ENCODE assay signal across 18 cellular contexts in genomic region chr10:132136097-132136521, GRCh38. TPM values are rescaled to one million over a fixed set of nuclear protein-coding genes. Genes with fewer than 3 reads are reported as not detected.
DNase-seq lines count a peak whose midpoint lies in the region; ATAC-seq, FAIRE-seq and TF ChIP-seq lines count a peak whose summit lies in the region.
"Had no signal": no experiment of that assay in that cellular context is flagged by ENCODE, and none has a peak within 500 bp of the region (broad histone marks: within the 10 kb centered on the region; RNA-seq: fewer than 3 reads in every experiment).

No MANE protein-coding gene starts in this region.

- H3K4me3 Mint-ChIP-seq in activated naive CD4-positive, alpha-beta T cell treated with anti-CD3 and anti-CD28 coated beads for 36 hours = no peak overlapping the region
- no peak overlapping the region for H3K4me3 Mint-ChIP-seq in WTC11
- H3K4me3 Mint-ChIP-seq: H9 had no signal

- ATAC-seq in WTC11 = no peak

- in situ Hi-C loops in HAP-1 (cut with MboI; ENCODE audit: low sequenced_read_pairs) = no loop called here

- no peak overlapping the region for H3K27ac Mint-ChIP-seq in activated naive CD4-positive, alpha-beta T cell treated with anti-CD3 and anti-CD28 coated beads for 36 hours
- no peak overlapping the region for H3K27ac Mint-ChIP-seq in WTC11

- H3K9ac ChIP-seq in kidney (ENCODE audit: low read length in 2 of 2) = no peak overlapping the region

- no peak for TF ChIP-seq CTCF in WTC11 (IDR thresholded peaks at IDR 0.05)
- TF ChIP-seq CTCF in kidney (IDR thresholded peaks at IDR 0.05; ENCODE audit: borderline replicate concordance, extremely low read depth, insufficient read depth) = no peak

- POLR2A ChIA-PET in WTC11 (lab: Charles Lee) = no interaction called here

- DNase-seq in activated naive CD4-positive, alpha-beta T cell treated with anti-CD3 and anti-CD28 coated beads, Interleukin-2, amount 50 U/mL, for 16 hours = peak; percentile 4
- no peak for DNase-seq in activated naive CD4-positive, alpha-beta T cell treated with anti-CD3 and anti-CD28 coated beads for 36 hours
- peak; percentile 5 for DNase-seq in WTC11 (ENCODE audit: low spot score)
- peak; percentile 54 for DNase-seq in kidney
- peak; percentile 76 for DNase-seq in posterior vena cava (ENCODE audit: low spot score)
- no peak for DNase-seq in HPDE6-E6E7 (ENCODE audit: extremely low spot score)
- no peak for DNase-seq in NCI-H748 treated with DMSO at 0.1 percent for 48 hours (lab: John Stamatoyannopoulos, UW)
- no peak for DNase-seq in HAP-1 (ENCODE audit: low spot score in 2 of 2)
- DNase-seq: C1 segment of cervical spinal cord, H9, IMR-90, NCI-H1417 treated with DMSO at 0.1 percent for 48 hours, NCI-H1930, NCI-H526 treated with DMSO at 0.1 percent for 48 hours, SJCRH30 had no signal

- CTCF ChIA-PET in activated naive CD4-positive, alpha-beta T cell treated with anti-CD3 and anti-CD28 coated beads for 36 hours (lab: Charles Lee) = no interaction called here
- CTCF ChIA-PET in WTC11 (lab: Charles Lee) = interaction anchor here (3.0 kb wide), 1 partner anchor 113 kb away, joined by 12 read pairs; no protein-coding TSS in a partner anchor

- H3K36me3 ChIP-seq in kidney (ENCODE audit: control insufficient read depth in 1 of 2, insufficient read depth in 2 of 2, low read length in 2 of 2) (no peaks in the 10 kb centered on the region), HAP-1 (replicated peaks) (no peaks in the 10 kb centered on the region)
- H3K36me3 ChIP-seq: SJCRH30 had no signal

- H3K4me1 ChIP-seq in kidney (ENCODE audit: control insufficient read depth in 1 of 2, insufficient read depth in 1 of 2, low read depth in 1 of 2, low read length in 2 of 2) (no peaks in the 10 kb centered on the region), HAP-1 (no peaks in the 10 kb centered on the region)

- H3K4me3 ChIP-seq in kidney (ENCODE audit: low read length in 2 of 2) (no peak overlapping the region), HAP-1 (no peak overlapping the region)
- H3K4me3 ChIP-seq: SJCRH30 had no signal

- peaks cover 8% of the 10 kb centered on the region for H3K27me3 Mint-ChIP-seq in activated naive CD4-positive, alpha-beta T cell treated with anti-CD3 and anti-CD28 coated beads for 36 hours (ENCODE audit: low read depth)
- H3K27me3 Mint-ChIP-seq in WTC11 (ENCODE audit: low read depth) = no peaks in the 10 kb centered on the region

- no peaks in the 10 kb centered on the region for H3K9me3 Mint-ChIP-seq in activated naive CD4-positive, alpha-beta T cell treated with anti-CD3 and anti-CD28 coated beads for 36 hours
- H3K9me3 Mint-ChIP-seq in WTC11 = no peaks in the 10 kb centered on the region
- H3K9me3 Mint-ChIP-seq: H9 had no signal

- H3K4me1 Mint-ChIP-seq in activated naive CD4-positive, alpha-beta T cell treated with anti-CD3 and anti-CD28 coated beads for 36 hours (ENCODE audit: low read depth) = peaks cover 2% of the 10 kb centered on the region
- H3K4me1 Mint-ChIP-seq in WTC11 = no peaks in the 10 kb centered on the region

- H3K36me3 Mint-ChIP-seq in activated naive CD4-positive, alpha-beta T cell treated with anti-CD3 and anti-CD28 coated beads for 36 hours (ENCODE audit: low read depth) = no peaks in the 10 kb centered on the region
- H3K36me3 Mint-ChIP-seq in WTC11 = no peaks in the 10 kb centered on the region

- intact Hi-C loops in activated naive CD4-positive, alpha-beta T cell treated with anti-CD3 and anti-CD28 coated beads for 36 hours (cut with micrococcal nuclease) = no loop called here
- intact Hi-C loops in kidney (cut with DNase I) = no loop called here
- intact Hi-C loops in posterior vena cava (cut with DNase I) = no loop called here

- H3K9me3 ChIP-seq in kidney (ENCODE audit: control insufficient read depth in 1 of 2, low read length in 2 of 2) (no peaks in the 10 kb centered on the region), HAP-1 (no peaks in the 10 kb centered on the region)
- H3K9me3 ChIP-seq: SJCRH30 had no signal

- FAIRE-seq in kidney (lab: Jason Lieb, UNC) = no peak
- FAIRE-seq: A204.1, RCC 7860 had no signal

- no peak overlapping the region for H3K27ac ChIP-seq in kidney (ENCODE audit: low read depth in 2 of 2, low read length in 2 of 2)
- H3K27ac ChIP-seq: SJCRH30 had no signal

- H3K27me3 ChIP-seq in HAP-1 (ENCODE audit: low read depth) = peaks cover 5% of the 10 kb centered on the region; the same call in 1 of the 2 replicates
- H3K27me3 ChIP-seq: SJCRH30 had no signal

TF ChIP-seq in WTC11, 78 proteins besides CTCF, POLR2A, EP300 and RAD21:
- no peak for TF ChIP-seq ZNF671 (CRISPR knock-in tag; IDR thresholded peaks at IDR 0.05)
- TF ChIP-seq PRRX2 (CRISPR knock-in tag; IDR thresholded peaks at IDR 0.05) = no peak
- no peak for TF ChIP-seq STAT6 (CRISPR knock-in tag; conservative IDR thresholded peaks at IDR 0.05; ENCODE audit: low read depth)
- TF ChIP-seq KAT7 (CRISPR knock-in tag; IDR thresholded peaks at IDR 0.05; ENCODE audit: borderline replicate concordance) = no peak
- no peak for TF ChIP-seq TEAD4 (CRISPR knock-in tag; IDR thresholded peaks at IDR 0.05)
- no peak for TF ChIP-seq HMGXB4 (CRISPR knock-in tag; IDR thresholded peaks at IDR 0.05)
- no peak for TF ChIP-seq ZBTB43 (CRISPR knock-in tag; IDR thresholded peaks at IDR 0.05)
- no peak for TF ChIP-seq MXD4 (CRISPR knock-in tag; IDR thresholded peaks at IDR 0.05; ENCODE audit: borderline replicate concordance)
- no peak for TF ChIP-seq NR1H2 (CRISPR knock-in tag; IDR thresholded peaks at IDR 0.05)
- TF ChIP-seq GABPB1 (CRISPR knock-in tag; IDR thresholded peaks at IDR 0.05) = no peak
- no peak for TF ChIP-seq ATF2 (CRISPR knock-in tag; IDR thresholded peaks at IDR 0.05; ENCODE audit: borderline replicate concordance, low read depth)
- TF ChIP-seq ZNF121 (CRISPR knock-in tag; IDR thresholded peaks at IDR 0.05) = no peak

RNA-seq across cellular contexts. Expression of gene DPYSL4, which starts 50.6 kb away (rescaled TPM):
- 10 to 100 TPM; 10.8 to 14.1 TPM for total RNA-seq in activated naive CD4-positive, alpha-beta T cell treated with anti-CD3 and anti-CD28 coated beads for 36 hours
- total RNA-seq in WTC11 (2021) (16.8 to 18.1 TPM (median 17.0 TPM) in 3 replicates), kidney (0.60 TPM), posterior vena cava (1 to 10 TPM; 1.4 to 2.1 TPM)
- polyA plus RNA-seq in kidney (ENCODE audit: insufficient read depth, low read depth, low replicate concordance) = not detected
- total RNA-seq: HT1080, SJCRH30 had no signal

Comparison
In these comparisons a context has a peak if more than half of its experiments do, and no peak if none do; other contexts are left out.
1. DNase-seq: peak in activated naive CD4-positive, alpha-beta T cell treated with anti-CD3 and anti-CD28 coated beads, Interleukin-2, amount 50 U/mL, for 16 hours (single experiment), WTC11 (single experiment), kidney (single experiment) and posterior vena cava (single experiment); none in activated naive CD4-positive, alpha-beta T cell treated with anti-CD3 and anti-CD28 coated beads for 36 hours (single experiment), HPDE6-E6E7 (single experiment), NCI-H748 treated with DMSO at 0.1 percent for 48 hours (single experiment) and HAP-1 (0 of 2).